ENCODE assay signal across 8 cellular contexts in genomic region chr4:183506389-183506735, GRCh38. TPM values are rescaled to one million over a fixed set of nuclear protein-coding genes. Genes with fewer than 3 reads are reported as not detected.
DNase-seq lines count a peak whose midpoint lies in the region; ATAC-seq and TF ChIP-seq lines count a peak whose summit lies in the region.

No MANE protein-coding gene starts in this region.

- H3K4me1 ChIP-seq in iPS-15b (ENCODE audit: control insufficient read depth, insufficient read depth, low read length) = peaks cover 13% of the 10 kb centered on the region

- no peak for ATAC-seq in stimulated activated effector memory CD8-positive, alpha-beta T cell treated with anti-CD3 and anti-CD28 coated beads, Interleukin-12 subunit alpha, Interleukin-12 subunit beta, amount 100 ng/mL, for 72 hours
- ATAC-seq in HG02852 (IDR thresholded peaks at IDR 0.05; ENCODE audit: unreplicated experiment) = no peak

- H3K4me1 Mint-ChIP-seq in activated T-helper 2 cell treated with anti-CD3 and anti-CD28 coated beads, Interferon-gamma antibody, Interleukin-2, Interleukin-4, amounts not matched to agents 10 μg/mL and 5 μg/mL and 100 μg/mL, durations not matched to agents 14 hours and 24 hours and 36 hours (ENCODE audit: low read depth) = peaks cover 33% of the 10 kb centered on the region
- peaks cover 18% of the 10 kb centered on the region for H3K4me1 Mint-ChIP-seq in stimulated activated effector memory CD8-positive, alpha-beta T cell treated with anti-CD3 and anti-CD28 coated beads, Interleukin-12 subunit alpha, Interleukin-12 subunit beta, amount 100 ng/mL, for 72 hours

- no peak overlapping the region for H3K9ac ChIP-seq in iPS-15b (ENCODE audit: low read depth, low read length)

- TF ChIP-seq CTCF in HL-60 (IDR thresholded peaks at IDR 0.05; ENCODE audit: insufficient read depth, low read length) = no peak

- H3K27me3 ChIP-seq in HL-60 (ENCODE audit: insufficient read depth, poor library complexity, severe bottlenecking) = no peaks in the 10 kb centered on the region
- no peaks in the 10 kb centered on the region for H3K27me3 ChIP-seq in iPS-15b (ENCODE audit: control insufficient read depth, insufficient read depth, low read length)

- H3K9me3 Mint-ChIP-seq in activated T-helper 2 cell treated with anti-CD3 and anti-CD28 coated beads, Interferon-gamma antibody, Interleukin-2, Interleukin-4, amounts not matched to agents 10 μg/mL and 5 μg/mL and 100 μg/mL, durations not matched to agents 14 hours and 24 hours and 36 hours = no peaks in the 10 kb centered on the region
- no peaks in the 10 kb centered on the region for H3K9me3 Mint-ChIP-seq in stimulated activated effector memory CD8-positive, alpha-beta T cell treated with anti-CD3 and anti-CD28 coated beads, Interleukin-12 subunit alpha, Interleukin-12 subunit beta, amount 100 ng/mL, for 72 hours

- H3K4me3 Mint-ChIP-seq in activated T-helper 2 cell treated with anti-CD3 and anti-CD28 coated beads, Interferon-gamma antibody, Interleukin-2, Interleukin-4, amounts not matched to agents 10 μg/mL and 5 μg/mL and 100 μg/mL, durations not matched to agents 14 hours and 24 hours and 36 hours (ENCODE audit: low read depth) = peak overlapping the region; percentile 89
- H3K4me3 Mint-ChIP-seq in stimulated activated effector memory CD8-positive, alpha-beta T cell treated with anti-CD3 and anti-CD28 coated beads, Interleukin-12 subunit alpha, Interleukin-12 subunit beta, amount 100 ng/mL, for 72 hours = peak overlapping the region; percentile 94

- intact Hi-C loops in activated T-helper 2 cell treated with anti-CD3 and anti-CD28 coated beads, Interferon-gamma antibody, Interleukin-2, Interleukin-4, amounts not matched to agents 10 μg/mL and 5 μg/mL and 100 μg/mL, durations not matched to agents 14 hours and 24 hours and 36 hours (cut with micrococcal nuclease) = loop anchor here (1.0 to 10.0 kb wide), 5 partner anchors 62 to 1966 kb away; partner anchors contain the start of genes CCDC110, CDKN2AIP, CENPU and CFAP97

- H3K4me3 ChIP-seq in HL-60 (replicated peaks; ENCODE audit: insufficient read depth, low read length) (peak overlapping the region; percentile 90), iPS-15b (ENCODE audit: low read depth, low read length) (peak overlapping the region; percentile 90)

- peak overlapping the region; percentile 96 for H3K27ac ChIP-seq in HL-60 (replicated peaks)

- no peaks in the 10 kb centered on the region for H3K27me3 Mint-ChIP-seq in activated T-helper 2 cell treated with anti-CD3 and anti-CD28 coated beads, Interferon-gamma antibody, Interleukin-2, Interleukin-4, amounts not matched to agents 10 μg/mL and 5 μg/mL and 100 μg/mL, durations not matched to agents 14 hours and 24 hours and 36 hours (ENCODE audit: low read depth)

- H3K36me3 ChIP-seq in iPS-15b (ENCODE audit: control insufficient read depth, insufficient read depth, low read length) = no peaks in the 10 kb centered on the region

- H3K36me3 Mint-ChIP-seq in activated T-helper 2 cell treated with anti-CD3 and anti-CD28 coated beads, Interferon-gamma antibody, Interleukin-2, Interleukin-4, amounts not matched to agents 10 μg/mL and 5 μg/mL and 100 μg/mL, durations not matched to agents 14 hours and 24 hours and 36 hours (ENCODE audit: low read depth) = peaks cover 15% of the 10 kb centered on the region
- peaks cover 28% of the 10 kb centered on the region for H3K36me3 Mint-ChIP-seq in stimulated activated effector memory CD8-positive, alpha-beta T cell treated with anti-CD3 and anti-CD28 coated beads, Interleukin-12 subunit alpha, Interleukin-12 subunit beta, amount 100 ng/mL, for 72 hours

- H3K9me3 ChIP-seq in iPS-15b (ENCODE audit: control insufficient read depth, insufficient read depth, low read length) = no peaks in the 10 kb centered on the region

- peak overlapping the region; percentile 92 for H3K27ac Mint-ChIP-seq in activated T-helper 2 cell treated with anti-CD3 and anti-CD28 coated beads, Interferon-gamma antibody, Interleukin-2, Interleukin-4, amounts not matched to agents 10 μg/mL and 5 μg/mL and 100 μg/mL, durations not matched to agents 14 hours and 24 hours and 36 hours
- peak overlapping the region; percentile 93 for H3K27ac Mint-ChIP-seq in stimulated activated effector memory CD8-positive, alpha-beta T cell treated with anti-CD3 and anti-CD28 coated beads, Interleukin-12 subunit alpha, Interleukin-12 subunit beta, amount 100 ng/mL, for 72 hours

- DNase-seq in HL-60 (ENCODE audit: low read depth in 1 of 2, low spot score in 1 of 2) = no peak
- no peak for DNase-seq in activated T-helper 2 cell treated with anti-CD3 and anti-CD28 coated beads, Interferon-gamma antibody, Interleukin-2, Interleukin-4, amounts not matched to agents 10 μg/mL and 5 μg/mL and 100 μg/mL, durations not matched to agents 14 hours and 24 hours and 36 hours (ENCODE audit: low spot score)
- DNase-seq in stimulated activated effector memory CD8-positive, alpha-beta T cell treated with anti-CD3 and anti-CD28 coated beads, Interleukin-12 subunit alpha, Interleukin-12 subunit beta, amount 100 ng/mL, for 72 hours (ENCODE audit: low spot score in 2 of 2) = no peak
- no peak for DNase-seq in effector CD4-positive, alpha-beta T cell
- DNase-seq in epidermal melanocyte (ENCODE audit: insufficient read length, low spot score) = no peak
- DNase-seq in NCI-H2196 (lab: John Stamatoyannopoulos, UW; ENCODE audit: unreplicated experiment) = no peak

RNA-seq across cellular contexts. Expression of gene ING2, which starts 1.5 kb away (rescaled TPM):
- 14.6 and 15.3 TPM in 2 replicates for total RNA-seq in activated T-helper 2 cell treated with anti-CD3 and anti-CD28 coated beads, Interferon-gamma antibody, Interleukin-2, Interleukin-4, amounts not matched to agents 10 μg/mL and 5 μg/mL and 100 μg/mL, durations not matched to agents 14 hours and 24 hours and 36 hours
